19 cellular contexts compared by ENCODE assay signal in genomic region chr7:137146012-137146455, GRCh38.
DNase-seq lines count a peak whose midpoint lies in the region; ATAC-seq and TF ChIP-seq lines count a peak whose summit lies in the region.
"Had no signal": no experiment of that assay in that cellular context is flagged by ENCODE, and none has a peak within 500 bp of the region (broad histone marks: within the 10 kb centered on the region; RNA-seq: fewer than 3 reads in every experiment).

No MANE protein-coding gene starts in this region.

- no peak overlapping the region for H3K4me3 Mint-ChIP-seq in type B pancreatic cell
- H3K4me3 Mint-ChIP-seq: activated CD8-positive, alpha-beta T cell treated with anti-CD3 and anti-CD28 coated beads for 36 hours; IgD-negative memory B cell; natural killer cell treated with Interleukin-12 subunit alpha and Interleukin-12 subunit beta and Interleukin-15 and Interleukin-18, amount 100 ng/mL, for 72 hours had no signal

- H3K9me3 ChIP-seq in hepatocyte (ENCODE audit: low read depth), result no peaks in the 10 kb centered on the region
- H3K9me3 ChIP-seq: gastrocnemius medialis, testis had no signal

- peak overlapping the region; percentile 24 for H3K4me2 ChIP-seq in hepatocyte

- peaks cover 5% of the 10 kb centered on the region for H3K9me3 Mint-ChIP-seq in type B pancreatic cell

- no peaks in the 10 kb centered on the region for H3K36me3 ChIP-seq in hepatocyte (replicated peaks; ENCODE audit: insufficient read depth, low read depth)
- H3K36me3 ChIP-seq: gastrocnemius medialis had no signal

- no peak overlapping the region for H2AFZ ChIP-seq in hepatocyte

- no peak overlapping the region for H3K4me3 ChIP-seq in hepatocyte
- H3K4me3 ChIP-seq: gastrocnemius medialis, testis had no signal

- H3K9me2 ChIP-seq in hepatocyte (replicated peaks; ENCODE audit: insufficient read depth), result no peaks in the 10 kb centered on the region

- 45% methylated on average over 1 of the region's 1 CpG for WGBS in hepatocyte (ENCODE audit: low lambda C conversion rate, missing lambda C conversion rate)

- no peak for TF ChIP-seq CTCF in hepatocyte (IDR thresholded peaks at IDR 0.05; ENCODE audit: poor library complexity)
- no peak for TF ChIP-seq CTCF in type B pancreatic cell (conservative IDR thresholded peaks at IDR 0.05)

- no peaks in the 10 kb centered on the region for H4K20me1 ChIP-seq in hepatocyte (ENCODE audit: insufficient read depth, poor library complexity, severe bottlenecking)

- no peak overlapping the region for H3K27ac Mint-ChIP-seq in type B pancreatic cell
- H3K27ac Mint-ChIP-seq: activated CD8-positive, alpha-beta T cell treated with anti-CD3 and anti-CD28 coated beads for 36 hours; IgD-negative memory B cell; natural killer cell treated with Interleukin-12 subunit alpha and Interleukin-12 subunit beta and Interleukin-15 and Interleukin-18, amount 100 ng/mL, for 72 hours had no signal

- H3K36me3 Mint-ChIP-seq in type B pancreatic cell, result no peaks in the 10 kb centered on the region
- H3K36me3 Mint-ChIP-seq: IgD-negative memory B cell; natural killer cell treated with Interleukin-12 subunit alpha and Interleukin-12 subunit beta and Interleukin-15 and Interleukin-18, amount 100 ng/mL, for 72 hours had no signal

- H3K27me3 ChIP-seq in hepatocyte, result no peaks in the 10 kb centered on the region
- H3K27me3 ChIP-seq: gastrocnemius medialis, testis had no signal

- ATAC-seq in GM18498 (IDR thresholded peaks at IDR 0.05; ENCODE audit: unreplicated experiment), result no peak
- ATAC-seq: activated CD8-positive, alpha-beta T cell treated with anti-CD3 and anti-CD28 coated beads for 36 hours; gastrocnemius medialis; natural killer cell treated with Interleukin-12 subunit alpha and Interleukin-12 subunit beta and Interleukin-15 and Interleukin-18, amount 100 ng/mL, for 72 hours; Right ventricle myocardium inferior had no signal

- peak overlapping the region; percentile 24 for H3K27ac ChIP-seq in hepatocyte
- H3K27ac ChIP-seq: gastrocnemius medialis, testis had no signal

- H3K4me1 ChIP-seq in hepatocyte (ENCODE audit: insufficient read depth), result peaks cover 8% of the 10 kb centered on the region
- H3K4me1 ChIP-seq: gastrocnemius medialis, testis had no signal

- H3K4me1 Mint-ChIP-seq in type B pancreatic cell (ENCODE audit: unreplicated experiment), result peaks cover 11% of the 10 kb centered on the region
- H3K4me1 Mint-ChIP-seq: IgD-negative memory B cell had no signal

- no peaks in the 10 kb centered on the region for H3K79me2 ChIP-seq in hepatocyte

- DNase-seq in HCEC 1CT (peak; percentile 90), astrocyte of the hippocampus (ENCODE audit: low read depth, low spot score) (peak; percentile 85), hepatocyte (ENCODE audit: low spot score) (no peak), smooth muscle cell of the brain vasculature (ENCODE audit: low read depth, low spot score) (peak; percentile 35), type B pancreatic cell (ENCODE audit: extremely low spot score, unreplicated experiment) (no peak), NCI-H146 treated with DMSO at 0.1 percent for 48 hours (lab: John Stamatoyannopoulos, UW; ENCODE audit: unreplicated experiment) (no peak)
- no peak for DNase-seq in stimulated activated CD8-positive, alpha-beta memory T cell treated with anti-CD3 and anti-CD28 coated beads, Interleukin-4, amount 100 ng/mL, for 48 hours
- DNase-seq: activated CD8-positive, alpha-beta T cell treated with anti-CD3 and anti-CD28 coated beads for 36 hours; cerebellar nuclear complex; gastrocnemius medialis; kidney; NCI-H1417 treated with DMSO at 0.1 percent for 48 hours; NCI-H69; small intestine; testis had no signal

- H3K27me3 Mint-ChIP-seq in type B pancreatic cell, result no peaks in the 10 kb centered on the region
- H3K27me3 Mint-ChIP-seq: activated CD8-positive, alpha-beta T cell treated with anti-CD3 and anti-CD28 coated beads for 36 hours; IgD-negative memory B cell; natural killer cell treated with Interleukin-12 subunit alpha and Interleukin-12 subunit beta and Interleukin-15 and Interleukin-18, amount 100 ng/mL, for 72 hours had no signal

Comparison
In these comparisons a context has a peak if more than half of its experiments do, and no peak if none do; other contexts are left out.
1. DNase-seq: peak in HCEC 1CT (single experiment), astrocyte of the hippocampus (single experiment) and smooth muscle cell of the brain vasculature (single experiment); none in hepatocyte (single experiment), type B pancreatic cell (single experiment), stimulated activated CD8-positive, alpha-beta memory T cell treated with anti-CD3 and anti-CD28 coated beads, Interleukin-4, amount 100 ng/mL, for 48 hours (single experiment) and NCI-H146 treated with DMSO at 0.1 percent for 48 hours (single experiment).